ENCODE assay signal across 4 cellular contexts in genomic region chr19:47387623-47388022, GRCh38. TPM values are rescaled to one million over a fixed set of nuclear protein-coding genes. Genes with fewer than 3 reads are reported as not detected.
"Had no signal": no experiment of that assay in that cellular context is flagged by ENCODE, and none has a peak within 500 bp of the region (broad histone marks: within the 10 kb centered on the region; RNA-seq: fewer than 3 reads in every experiment).

No MANE protein-coding gene starts in this region.

RNA-seq across cellular contexts. Expression of gene MEIS3, which starts 31.7 kb away (rescaled TPM):
- polyA plus RNA-seq: IgD-negative memory B cell had no signal

RNA-seq across cellular contexts. Expression of gene C5AR2, which starts 55.6 kb away (rescaled TPM):
- total RNA-seq: HT-29, HT1080, IMR-90 had no signal
- polyA plus RNA-seq: IMR-90 had no signal
